In the genomic region with DNA sequence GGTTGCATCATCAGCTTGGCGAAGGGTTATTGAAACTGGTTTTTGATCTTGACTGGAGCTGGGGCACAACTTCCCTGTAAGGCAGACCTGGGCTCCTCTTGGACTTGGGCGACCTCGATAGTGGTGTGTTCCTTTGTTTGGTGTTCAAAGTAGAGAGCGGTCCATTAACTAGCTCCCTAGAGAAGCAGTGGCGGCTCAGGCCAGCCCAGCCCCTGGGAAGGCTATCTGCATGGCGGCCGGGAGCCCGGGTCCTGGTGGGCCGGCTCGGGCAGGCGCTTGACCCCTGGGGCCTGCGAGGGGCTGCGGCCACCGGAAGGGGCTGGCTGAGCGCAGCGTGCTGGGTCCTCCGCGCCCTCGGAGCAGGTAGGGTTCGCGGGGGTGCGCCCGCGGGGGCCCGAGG, we compare ENCODE assay signal across 1 cellular context. TPM values are rescaled to one million over a fixed set of nuclear protein-coding genes. Genes with fewer than 3 reads are reported as not detected.
"Had no signal": no experiment of that assay in that cellular context is flagged by ENCODE, and none has a peak within 500 bp of the region (broad histone marks: within the 10 kb centered on the region; RNA-seq: fewer than 3 reads in every experiment).

No MANE protein-coding gene starts in this region.

RNA-seq across cellular contexts. Expression of a gene that starts 32.8 kb away (rescaled TPM):
- polyA plus RNA-seq: SK-N-SH had no signal
